ENCODE assay signal across 10 cellular contexts in the genomic region with DNA sequence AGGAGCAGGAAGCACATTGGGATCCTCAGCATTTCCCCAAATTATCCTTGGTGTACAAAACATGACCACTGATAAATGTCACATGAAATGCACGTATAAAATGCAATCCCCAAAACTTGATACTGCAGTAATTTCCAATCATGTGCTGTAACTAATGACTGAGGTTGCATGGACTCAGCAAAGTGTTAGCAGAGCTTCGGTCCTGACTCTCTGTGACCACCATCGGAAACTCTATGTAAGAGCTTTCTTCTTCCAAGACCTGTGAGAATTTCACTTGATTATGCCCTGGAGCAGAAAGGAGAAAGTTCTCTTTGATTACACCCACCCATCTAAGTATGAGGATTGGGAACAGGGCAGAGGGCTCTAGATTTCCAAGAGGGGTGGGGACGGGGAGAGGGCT. TPM values are rescaled to one million over a fixed set of nuclear protein-coding genes. Genes with fewer than 3 reads are reported as not detected.
A peak's percentile ranks its signal among the peaks of the same experiment; 100 is the strongest.
DNase-seq lines count a peak whose midpoint lies in the region; ATAC-seq and TF ChIP-seq lines count a peak whose summit lies in the region.
"Had no signal": no experiment of that assay in that cellular context is flagged by ENCODE, and none has a peak within 500 bp of the region (broad histone marks: within the 10 kb centered on the region; RNA-seq: fewer than 3 reads in every experiment).

No MANE protein-coding gene starts in this region.

- H3K4me1 ChIP-seq in left lung (peaks cover 0 to 42% of the 10 kb centered on the region in 2 donors), testis (no peaks in the 10 kb centered on the region)

- H3K36me3 Mint-ChIP-seq in activated naive CD4-positive, alpha-beta T cell treated with anti-CD3 and anti-CD28 coated beads for 36 hours (ENCODE audit: low read depth) = peaks cover 40% of the 10 kb centered on the region
- peaks cover 41% of the 10 kb centered on the region for H3K36me3 Mint-ChIP-seq in T-helper 1 cell treated with Interleukin-12 subunit alpha and Interleukin-12 subunit beta and Interleukin-4 antibody, amounts not matched to agents 30 μg/mL and 1 μg/mL, for 36 hours (ENCODE audit: low read depth)

- DNase-seq in activated naive CD4-positive, alpha-beta T cell treated with anti-CD3 and anti-CD28 coated beads for 36 hours = no peak
- no peak for DNase-seq in activated naive CD4-positive, alpha-beta T cell treated with anti-CD3 and anti-CD28 coated beads, Interleukin-2, amount 50 U/mL, for 16 hours
- no peak for DNase-seq in left lung
- no peak for DNase-seq in testis
- DNase-seq in NCI-H1092 (lab: John Stamatoyannopoulos, UW) = no peak
- no peak for DNase-seq in Ammon's horn (ENCODE audit: low spot score)
- DNase-seq: activated effector memory CD4-positive, alpha-beta T cell treated with Interleukin-2 at 50 U/mL for 16 hours had no signal

- H3K9me3 ChIP-seq in left lung = no peaks in the 10 kb centered on the region
- H3K9me3 ChIP-seq in testis = no peaks in the 10 kb centered on the region

- CTCF ChIA-PET in activated naive CD4-positive, alpha-beta T cell treated with anti-CD3 and anti-CD28 coated beads for 36 hours (lab: Charles Lee) = interaction anchor here (0.6 to 1.9 kb wide), 4 partner anchors 15 to 277 kb away, joined by 3 to 6 read pairs (median 3); no protein-coding TSS in a partner anchor

- H3K27me3 Mint-ChIP-seq in activated naive CD4-positive, alpha-beta T cell treated with anti-CD3 and anti-CD28 coated beads for 36 hours (ENCODE audit: low read depth) = no peaks in the 10 kb centered on the region
- no peaks in the 10 kb centered on the region for H3K27me3 Mint-ChIP-seq in T-helper 1 cell treated with Interleukin-12 subunit alpha and Interleukin-12 subunit beta and Interleukin-4 antibody, amounts not matched to agents 30 μg/mL and 1 μg/mL, for 36 hours (ENCODE audit: low read depth)
- H3K27me3 Mint-ChIP-seq: progenitor cell of endocrine pancreas had no signal

- TF ChIP-seq POLR2A in testis (IDR thresholded peaks at IDR 0.05) = no peak

- no peak for TF ChIP-seq CTCF in left lung (IDR thresholded peaks at IDR 0.05)
- no peak for TF ChIP-seq CTCF in testis (IDR thresholded peaks at IDR 0.05)

- H3K27me3 ChIP-seq in left lung = no peaks in the 10 kb centered on the region
- no peaks in the 10 kb centered on the region for H3K27me3 ChIP-seq in testis

- no peaks in the 10 kb centered on the region for H3K36me3 ChIP-seq in left lung
- H3K36me3 ChIP-seq in testis (ENCODE audit: low read depth, missing control alignments) = no peaks in the 10 kb centered on the region

- peak overlapping the region; percentile 91 for H3K4me3 Mint-ChIP-seq in activated naive CD4-positive, alpha-beta T cell treated with anti-CD3 and anti-CD28 coated beads for 36 hours
- peak overlapping the region; percentile 98 for H3K4me3 Mint-ChIP-seq in T-helper 1 cell treated with Interleukin-12 subunit alpha and Interleukin-12 subunit beta and Interleukin-4 antibody, amounts not matched to agents 30 μg/mL and 1 μg/mL, for 36 hours

- 79 to 86% methylated on average over 4 of the region's 4 CpGs for WGBS in testis, 2 donors

- intact Hi-C loops in activated naive CD4-positive, alpha-beta T cell treated with anti-CD3 and anti-CD28 coated beads for 36 hours (cut with micrococcal nuclease) = loop anchor here (1.0 to 10.0 kb wide), 3 partner anchors 7 to 883 kb away; partner anchors contain the start of gene DDX20
- intact Hi-C loops in left lung (cut with DNase I) (no loop called here), testis (cut with DNase I; ENCODE audit: low total_unique reads) (no loop called here)

- H3K4me3 ChIP-seq in left lung = peak overlapping the region; percentile 13 to 60
- peak overlapping the region; percentile 3 to 20 for H3K4me3 ChIP-seq in testis

- peaks cover 42% of the 10 kb centered on the region for H3K4me1 Mint-ChIP-seq in activated naive CD4-positive, alpha-beta T cell treated with anti-CD3 and anti-CD28 coated beads for 36 hours (ENCODE audit: low read depth)
- peaks cover 43% of the 10 kb centered on the region for H3K4me1 Mint-ChIP-seq in T-helper 1 cell treated with Interleukin-12 subunit alpha and Interleukin-12 subunit beta and Interleukin-4 antibody, amounts not matched to agents 30 μg/mL and 1 μg/mL, for 36 hours (ENCODE audit: low read depth)

- no peak for ATAC-seq in left lung
- no peak for ATAC-seq in HG03175 (IDR thresholded peaks at IDR 0.05; ENCODE audit: unreplicated experiment)

- peak overlapping the region; percentile 65 to 88 for H3K27ac ChIP-seq in left lung
- H3K27ac ChIP-seq in testis = peak overlapping the region in 1 of 2 donors; percentile 22

- peak overlapping the region; percentile 99 for H3K27ac Mint-ChIP-seq in activated naive CD4-positive, alpha-beta T cell treated with anti-CD3 and anti-CD28 coated beads for 36 hours
- peak overlapping the region; percentile 96 for H3K27ac Mint-ChIP-seq in T-helper 1 cell treated with Interleukin-12 subunit alpha and Interleukin-12 subunit beta and Interleukin-4 antibody, amounts not matched to agents 30 μg/mL and 1 μg/mL, for 36 hours

- H3K9me3 Mint-ChIP-seq in activated naive CD4-positive, alpha-beta T cell treated with anti-CD3 and anti-CD28 coated beads for 36 hours = no peaks in the 10 kb centered on the region
- H3K9me3 Mint-ChIP-seq in T-helper 1 cell treated with Interleukin-12 subunit alpha and Interleukin-12 subunit beta and Interleukin-4 antibody, amounts not matched to agents 30 μg/mL and 1 μg/mL, for 36 hours = no peaks in the 10 kb centered on the region

RNA-seq across cellular contexts. Expression of gene CD53, which starts 0.9 kb away (rescaled TPM):
- 100 to 1,000 TPM; 239 to 255 TPM for total RNA-seq in activated naive CD4-positive, alpha-beta T cell treated with anti-CD3 and anti-CD28 coated beads for 36 hours
- total RNA-seq in left lung (100 to 1,000 TPM in 1 of 2 donors, 10 to 100 TPM in 1; 83.5 to 261 TPM), testis (1 to 10 TPM; 2.0 to 9.5 TPM)
- 22.4 TPM for polyA plus RNA-seq in testis (ENCODE audit: insufficient read depth, low read depth, low replicate concordance)
- total RNA-seq: progenitor cell of endocrine pancreas had no signal

Comparison
In these comparisons a context has a peak if more than half of its experiments do, and no peak if none do; other contexts are left out.
1. RNA of gene CD53, which starts 0.9 kb away (total RNA-seq): 83.5 to 261 TPM in left lung and 239 to 255 TPM in activated naive CD4-positive, alpha-beta T cell treated with anti-CD3 and anti-CD28 coated beads for 36 hours; 2.0 to 9.5 TPM in testis; every median in the first group is over 4 times any median in the second.